4 cellular contexts compared by ENCODE assay signal in the genomic region with DNA sequence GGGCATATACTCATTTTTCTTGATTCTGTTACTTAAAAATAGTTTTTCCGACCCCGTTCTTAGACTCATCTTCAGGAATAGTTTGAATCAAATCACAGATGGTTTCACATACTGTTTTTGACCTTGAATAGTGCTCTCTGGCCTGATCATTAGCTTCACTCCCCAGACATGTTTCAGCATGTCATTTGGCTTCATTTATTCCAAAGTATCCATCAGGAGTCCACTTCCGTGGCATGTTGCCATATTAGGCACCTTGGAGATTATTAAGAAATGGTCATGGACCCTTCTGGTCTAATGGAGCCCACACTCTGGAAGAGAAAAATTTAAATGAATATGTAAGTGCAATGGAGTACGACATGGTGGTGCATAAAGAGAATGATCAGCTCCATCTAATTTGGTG.
"Had no signal": no experiment of that assay in that cellular context is flagged by ENCODE, and none has a peak within 500 bp of the region (broad histone marks: within the 10 kb centered on the region; RNA-seq: fewer than 3 reads in every experiment).

No MANE protein-coding gene starts in this region.

- H3K4me3 ChIP-seq: GM23338 had no signal

- H3K9me3 Mint-ChIP-seq: GM23338, H9, IgD-negative memory B cell had no signal

- H3K4me1 Mint-ChIP-seq: IgD-negative memory B cell had no signal

- DNase-seq: H9, HCEC 1CT had no signal

- ATAC-seq: GM23338 had no signal

- H3K27me3 Mint-ChIP-seq: IgD-negative memory B cell had no signal

- H3K4me3 Mint-ChIP-seq: GM23338, H9, IgD-negative memory B cell had no signal

- H3K27ac Mint-ChIP-seq: GM23338, H9, IgD-negative memory B cell had no signal
